Comparison of ENCODE assay signal across 20 cellular contexts in genomic region chr6:107700016-107700335, GRCh38.
"Had no signal": no experiment of that assay in that cellular context is flagged by ENCODE, and none has a peak within 500 bp of the region (broad histone marks: within the 10 kb centered on the region; RNA-seq: fewer than 3 reads in every experiment).

No MANE protein-coding gene starts in this region.

- H3K4me3 Mint-ChIP-seq: activated CD4-positive, alpha-beta T cell treated with anti-CD3 and anti-CD28 coated beads, Interleukin-2, amount 10 ng/mL, durations not matched to agents 24 days and 14 days; activated T-cell treated with anti-CD3 and anti-CD28 coated beads, Interleukin-2, amount 50 U/mL, for 72 hours; neural crest cell; T-helper 1 cell treated with Interleukin-12 subunit alpha and Interleukin-12 subunit beta and Interleukin-4 antibody, amounts not matched to agents 30 μg/mL and 1 μg/mL, for 36 hours had no signal

- H3K27ac Mint-ChIP-seq: activated CD4-positive, alpha-beta T cell treated with anti-CD3 and anti-CD28 coated beads, Interleukin-2, amount 10 ng/mL, durations not matched to agents 24 days and 14 days; activated T-cell treated with anti-CD3 and anti-CD28 coated beads, Interleukin-2, amount 50 U/mL, for 72 hours; T-helper 1 cell treated with Interleukin-12 subunit alpha and Interleukin-12 subunit beta and Interleukin-4 antibody, amounts not matched to agents 30 μg/mL and 1 μg/mL, for 36 hours had no signal

- H3K9me3 ChIP-seq: adrenal gland, colonic mucosa, left lung, ovary, sigmoid colon, SK-N-SH, stomach, testis, upper lobe of left lung had no signal

- H3K36me3 ChIP-seq: adrenal gland, colonic mucosa, left lung, ovary, sigmoid colon, stomach, upper lobe of left lung had no signal

- H3K27me3 ChIP-seq: adrenal gland, colonic mucosa, left lung, ovary, sigmoid colon, stomach, testis, upper lobe of left lung had no signal

- DNase-seq: activated CD4-positive, alpha-beta T cell treated with anti-CD3 and anti-CD28 coated beads, Interleukin-2, amount 10 ng/mL, durations not matched to agents 24 days and 14 days; activated CD4-positive, CD25-positive, alpha-beta regulatory T cell; activated CD8-positive, alpha-beta memory T cell treated with anti-CD3 and anti-CD28 coated beads, Interleukin-2, amount 50 U/mL, for 48 hours; activated gamma-delta T cell treated with Interleukin-2 at 50 U/mL for 16 hours; activated T-cell treated with anti-CD3 and anti-CD28 coated beads, Interleukin-2, amount 50 U/mL, for 72 hours; adrenal gland; caudate nucleus; colonic mucosa; hippocampal formation; kidney; left lung; ovary; sigmoid colon; SK-N-SH; stimulated activated CD4-positive, alpha-beta T cell treated with anti-CD3 and anti-CD28 coated beads, Interleukin-1b, Interleukin-23, amount 100 ng/mL, for 48 hours; stomach; testis; upper lobe of left lung had no signal

- ATAC-seq: activated T-cell treated with anti-CD3 and anti-CD28 coated beads, Interleukin-2, amount 50 U/mL, for 72 hours; left lung had no signal

- H3K9ac ChIP-seq: SK-N-SH had no signal

- H3K4me1 ChIP-seq: colonic mucosa, left lung, testis had no signal

- H3K9me3 Mint-ChIP-seq: activated T-cell treated with anti-CD3 and anti-CD28 coated beads, Interleukin-2, amount 50 U/mL, for 72 hours; T-helper 1 cell treated with Interleukin-12 subunit alpha and Interleukin-12 subunit beta and Interleukin-4 antibody, amounts not matched to agents 30 μg/mL and 1 μg/mL, for 36 hours had no signal

- H3K4me2 ChIP-seq: SK-N-SH had no signal

- FAIRE-seq: kidney had no signal

- H3K4me3 ChIP-seq: adrenal gland, colonic mucosa, left lung, ovary, sigmoid colon, stomach, testis, upper lobe of left lung had no signal

- H3K27ac ChIP-seq: adrenal gland, colonic mucosa, left lung, ovary, sigmoid colon, stomach, testis, upper lobe of left lung had no signal
